Comparison of ENCODE assay signal across 8 cellular contexts in the genomic region with DNA sequence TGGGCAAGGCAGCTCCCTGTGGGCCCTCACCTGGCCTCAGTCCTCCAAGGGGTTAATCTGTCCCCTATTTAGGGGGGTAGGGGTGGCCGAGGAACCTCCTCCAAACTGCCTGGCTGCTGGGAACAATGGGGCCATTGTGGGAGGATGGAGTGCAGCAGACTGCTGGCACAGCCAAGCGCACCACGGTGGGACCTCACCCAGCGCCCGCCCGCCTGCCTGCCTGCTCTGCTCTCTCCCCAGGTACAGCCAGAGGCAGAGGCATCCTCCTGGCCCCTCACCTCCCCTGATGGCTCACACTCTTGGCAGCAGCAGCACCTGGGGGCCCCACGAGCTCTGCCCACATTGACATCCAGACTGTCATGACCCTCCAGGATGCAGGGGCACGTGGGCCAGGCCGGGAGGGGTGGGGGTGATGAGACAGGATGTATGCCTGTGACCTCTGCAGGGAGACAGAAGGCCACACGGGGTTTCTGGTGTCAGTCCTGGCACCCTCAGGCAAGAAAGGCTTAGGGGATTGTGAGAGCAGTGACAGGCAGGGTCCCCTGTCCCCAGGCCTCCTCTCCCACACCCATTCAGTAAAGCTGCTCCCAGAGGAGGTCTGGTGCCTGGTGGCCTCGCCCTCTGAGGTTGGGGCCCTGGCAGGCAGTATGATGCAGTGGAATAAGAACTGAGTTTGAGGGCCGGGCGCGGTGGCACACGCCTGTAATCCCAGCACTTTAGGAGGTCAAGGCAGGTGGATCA. TPM values are rescaled to one million over a fixed set of nuclear protein-coding genes. Genes with fewer than 3 reads are reported as not detected.
DNase-seq lines count a peak whose midpoint lies in the region; ATAC-seq and TF ChIP-seq lines count a peak whose summit lies in the region.

No MANE protein-coding gene starts in this region.

- H3K9me3 ChIP-seq in muscle layer of duodenum (ENCODE audit: control insufficient read depth in 1 of 2, low read length in 2 of 2), result no peaks in the 10 kb centered on the region
- no peaks in the 10 kb centered on the region for H3K9me3 ChIP-seq in upper lobe of left lung
- no peaks in the 10 kb centered on the region for H3K9me3 ChIP-seq in WERI-Rb-1 (ENCODE audit: severe bottlenecking)

- peak overlapping the region; percentile 83 for H3K27ac ChIP-seq in muscle layer of duodenum (ENCODE audit: low read length)
- H3K27ac ChIP-seq in upper lobe of left lung, result peak overlapping the region; percentile 94 to 98 (median 97)
- no peak overlapping the region for H3K27ac ChIP-seq in WERI-Rb-1

- TF ChIP-seq CTCF in upper lobe of left lung (IDR thresholded peaks at IDR 0.05) (no peak), WERI-Rb-1 (IDR thresholded peaks at IDR 0.05; ENCODE audit: low read depth, low read length) (no peak), omental fat pad (IDR thresholded peaks at IDR 0.05) (no peak)

- no peak for TF ChIP-seq POLR2A in upper lobe of left lung (IDR thresholded peaks at IDR 0.05)

- no peak for TF ChIP-seq EP300 in upper lobe of left lung (IDR thresholded peaks at IDR 0.05)

- DNase-seq in T-helper 2 cell, result peak; percentile 38 to 95 (median 70)
- peak in 1 of 2 donors; percentile 86 for DNase-seq in central memory CD8-positive, alpha-beta T cell (ENCODE audit: low spot score in 2 of 2)
- peak; percentile 50 to 84 for DNase-seq in upper lobe of left lung
- DNase-seq in SKM-1 (lab: John Stamatoyannopoulos, UW; ENCODE audit: unreplicated experiment), result no peak
- no peak for DNase-seq in WERI-Rb-1
- DNase-seq in omental fat pad (ENCODE audit: low spot score), result no peak

- ATAC-seq in HG02852 (IDR thresholded peaks at IDR 0.05; ENCODE audit: unreplicated experiment), result peak; percentile 12
- ATAC-seq in central memory CD8-positive, alpha-beta T cell (replicated peaks; ENCODE audit: extremely low read depth, poor library complexity, severe bottlenecking), result peak; percentile 70
- no peak for ATAC-seq in upper lobe of left lung (ENCODE audit: low FRiP score in 2 of 2)
- ATAC-seq in omental fat pad (ENCODE audit: low FRiP score), result no peak

- peak overlapping the region; percentile 13 to 29 for H3K4me3 ChIP-seq in muscle layer of duodenum (ENCODE audit: low read depth in 1 of 2, low read length in 2 of 2)
- peak overlapping the region in 2 of 4 donors; percentile 19 to 48 for H3K4me3 ChIP-seq in upper lobe of left lung
- no peak overlapping the region for H3K4me3 ChIP-seq in WERI-Rb-1 (ENCODE audit: low read depth, low read length)

- 46% methylated on average over 11 of the region's 15 CpGs; no CpG with 5 or more reads in 1 of the 2 donors for WGBS in upper lobe of left lung, 2 donors

- no peaks in the 10 kb centered on the region for H3K27me3 Mint-ChIP-seq in central memory CD8-positive, alpha-beta T cell

- H3K9me3 Mint-ChIP-seq in central memory CD8-positive, alpha-beta T cell, result no peaks in the 10 kb centered on the region

- H3K36me3 ChIP-seq in muscle layer of duodenum (ENCODE audit: control insufficient read depth in 1 of 2, insufficient read depth in 2 of 2, low read length in 2 of 2) (peaks cover 0 to 20% of the 10 kb centered on the region in 2 donors), upper lobe of left lung (no peaks in the 10 kb centered on the region), WERI-Rb-1 (no peaks in the 10 kb centered on the region)

- peak overlapping the region; percentile 84 for H3K4me3 Mint-ChIP-seq in central memory CD8-positive, alpha-beta T cell

- H3K36me3 Mint-ChIP-seq in central memory CD8-positive, alpha-beta T cell (ENCODE audit: insufficient read depth), result peaks cover 58% of the 10 kb centered on the region

- H3K4me1 ChIP-seq in muscle layer of duodenum (ENCODE audit: control insufficient read depth in 1 of 2, insufficient read depth in 2 of 2, low read length in 2 of 2) (peaks cover 67 to 73% of the 10 kb centered on the region in 2 donors), upper lobe of left lung (peaks cover 98 to 100% (median 99%) of the 10 kb centered on the region in 4 donors)

- H3K27me3 ChIP-seq in muscle layer of duodenum (ENCODE audit: low read depth, low read length) (no peaks in the 10 kb centered on the region), upper lobe of left lung (no peaks in the 10 kb centered on the region), WERI-Rb-1 (ENCODE audit: insufficient read depth, low read depth, severe bottlenecking) (no peaks in the 10 kb centered on the region)

- peak overlapping the region; percentile 99 for H3K27ac Mint-ChIP-seq in central memory CD8-positive, alpha-beta T cell (ENCODE audit: low read depth)

- peaks cover 78% of the 10 kb centered on the region for H3K4me1 Mint-ChIP-seq in central memory CD8-positive, alpha-beta T cell

RNA-seq across cellular contexts. Expression of a gene that starts 11.4 kb away (rescaled TPM):
- total RNA-seq in upper lobe of left lung, result 10 to 100 TPM; 28.7 to 70.2 (median 66.4) TPM
- total RNA-seq in omental fat pad, result 10 to 100 TPM; 13.5 to 24.0 (median 17.3) TPM

RNA-seq across cellular contexts. Expression of a gene that starts 30.7 kb away (rescaled TPM):
- total RNA-seq in upper lobe of left lung, result under 1 TPM in 4 of 6 donors, not detected in 2; under 0.01 to 0.17 (median 0.16) TPM
- total RNA-seq in omental fat pad, result under 1 TPM in 2 of 4 donors, not detected in 2; 0.09 to 0.12 TPM

RNA-seq across cellular contexts. Expression of a gene that starts 41.8 kb away (rescaled TPM):
- total RNA-seq in upper lobe of left lung (not detected), omental fat pad (not detected)

RNA-seq across cellular contexts. Expression of a gene that starts 57.2 kb away (rescaled TPM):
- not detected for total RNA-seq in upper lobe of left lung
- total RNA-seq in omental fat pad, result not detected

Comparison
In these comparisons a context has a peak if more than half of its experiments do, and no peak if none do; other contexts are left out.
1. ATAC-seq: peak in HG02852 (single experiment) and central memory CD8-positive, alpha-beta T cell (single experiment); none in upper lobe of left lung (0 of 2) and omental fat pad (single experiment).
2. DNase-seq: peak in T-helper 2 cell (5 of 5) and upper lobe of left lung (2 of 2); none in SKM-1 (single experiment), WERI-Rb-1 (single experiment) and omental fat pad (single experiment).